Comparison of ENCODE assay signal across 8 cellular contexts in genomic region chr5:71587709-71588532, GRCh38. TPM values are rescaled to one million over a fixed set of nuclear protein-coding genes. Genes with fewer than 3 reads are reported as not detected.
A peak's percentile ranks its signal among the peaks of the same experiment; 100 is the strongest.
DNase-seq lines count a peak whose midpoint lies in the region; ATAC-seq and TF ChIP-seq lines count a peak whose summit lies in the region.

No MANE protein-coding gene starts in this region.

- peaks cover 29% of the 10 kb centered on the region for H3K4me1 Mint-ChIP-seq in brain

- H3K9me3 Mint-ChIP-seq in brain, result no peaks in the 10 kb centered on the region

- peak overlapping the region; percentile 88 to 93 for H3K27ac ChIP-seq in lung (ENCODE audit: low read depth in 1 of 2, low read length in 1 of 2)
- peak overlapping the region; percentile 86 to 92 (median 89) for H3K27ac ChIP-seq in transverse colon

- TF ChIP-seq EP300 in transverse colon (IDR thresholded peaks at IDR 0.05; ENCODE audit: low read depth), result no peak

- peak; percentile 33 for DNase-seq in GM10248 (ENCODE audit: extremely low spot score)
- no peak for DNase-seq in lung (ENCODE audit: low spot score)
- DNase-seq in transverse colon, result no peak
- no peak for DNase-seq in NCI-H2029 (lab: John Stamatoyannopoulos, UW)
- no peak for DNase-seq in NCI-H2196 treated with DMSO at 0.1 percent for 48 hours (lab: John Stamatoyannopoulos, UW; ENCODE audit: unreplicated experiment)

- H2AFZ ChIP-seq in Loucy (ENCODE audit: low read length), result peak overlapping the region; percentile 49

- POLR2A ChIA-PET in GM10248 (lab: Yijun Ruan, JAX), result interaction anchor here (1.4 kb wide), 1 partner anchor 13 kb away, joined by 6 read pairs; no protein-coding TSS in a partner anchor

- peaks cover 20% of the 10 kb centered on the region for H4K20me1 ChIP-seq in Loucy (ENCODE audit: insufficient read depth, low read length, poor library complexity, severe bottlenecking)

- H3K27me3 ChIP-seq in Loucy (ENCODE audit: insufficient read depth, low read length, poor library complexity, severe bottlenecking) (no peaks in the 10 kb centered on the region), lung (ENCODE audit: control insufficient read depth, insufficient read depth) (no peaks in the 10 kb centered on the region), transverse colon (no peaks in the 10 kb centered on the region)

- intact Hi-C loops in transverse colon (cut with DNase I; ENCODE audit: low total_unique reads), result no loop called here

- TF ChIP-seq CTCF in GM10248 (IDR thresholded peaks at IDR 0.05; ENCODE audit: control extremely low read depth, extremely low read depth, low read depth, missing control alignments) (peak; percentile 23), Loucy (conservative IDR thresholded peaks at IDR 0.05; ENCODE audit: low read length) (0 out of 2 replicates have a peak, but pooled peaks have one; percentile 10), brain (conservative IDR thresholded peaks at IDR 0.05) (no peak), lung (IDR thresholded peaks at IDR 0.05; ENCODE audit: control extremely low read depth, extremely low read depth) (no peak), transverse colon (IDR thresholded peaks at IDR 0.05) (no peak)

- no peaks in the 10 kb centered on the region for H3K36me3 Mint-ChIP-seq in brain

- H3K4me1 ChIP-seq in Loucy (ENCODE audit: insufficient read depth, low read length, poor library complexity, severe bottlenecking), result peaks cover 36% of the 10 kb centered on the region
- H3K4me1 ChIP-seq in lung (ENCODE audit: control insufficient read depth in 2 of 2, insufficient read depth in 2 of 2, low read length in 2 of 2), result peaks cover 2 to 17% of the 10 kb centered on the region in 2 donors
- peaks cover 5 to 21% (median 14%) of the 10 kb centered on the region in 4 donors for H3K4me1 ChIP-seq in transverse colon

- CTCF ChIA-PET in GM10248 (lab: Yijun Ruan, JAX), result interaction anchor here (1.1 to 7.1 kb wide), 4 partner anchors 10 to 721 kb away, joined by 3 to 72 read pairs (median 4); no protein-coding TSS in a partner anchor

- no peaks in the 10 kb centered on the region for H3K9me2 ChIP-seq in Loucy (replicated peaks; ENCODE audit: low read depth, low read length)

- no peaks in the 10 kb centered on the region for H3K36me3 ChIP-seq in Loucy (ENCODE audit: insufficient read depth, low read length)
- H3K36me3 ChIP-seq in lung (ENCODE audit: control insufficient read depth in 2 of 2, insufficient read depth in 2 of 2, low read length in 2 of 2), result no peaks in the 10 kb centered on the region
- no peaks in the 10 kb centered on the region for H3K36me3 ChIP-seq in transverse colon

- TF ChIP-seq POLR2A in transverse colon (IDR thresholded peaks at IDR 0.05), result no peak

- H3K4me3 Mint-ChIP-seq in brain, result peak overlapping the region; percentile 90 to 99 (median 92)

- H3K4me3 ChIP-seq in Loucy (ENCODE audit: low read length, poor library complexity, severe bottlenecking) (peak overlapping the region; percentile 82), lung (peak overlapping the region; percentile 88), transverse colon (peak overlapping the region; percentile 68 to 84 (median 76))

- peaks cover 8% of the 10 kb centered on the region for H3K27me3 Mint-ChIP-seq in brain

- H3K9me3 ChIP-seq in Loucy (ENCODE audit: insufficient read depth, low read depth, low read length) (no peaks in the 10 kb centered on the region), lung (ENCODE audit: control insufficient read depth in 2 of 2, insufficient read depth in 1 of 2, low read length in 1 of 2) (no peaks in the 10 kb centered on the region), transverse colon (no peaks in the 10 kb centered on the region)

- ATAC-seq in GM21576 (IDR thresholded peaks at IDR 0.05; ENCODE audit: unreplicated experiment) (peak; percentile 6), lung (ENCODE audit: insufficient read depth, low FRiP score) (no peak)

- in situ Hi-C loops in transverse colon (cut with MboI; ENCODE audit: low pct_ligation_motif_present in 1 of 4, low pct_unique_long_range_greater_than_20kb in 1 of 4, low sequenced_read_pairs in 3 of 4), result no loop called here

- peak overlapping the region; percentile 84 for H3K9ac ChIP-seq in Loucy (ENCODE audit: low read depth, low read length, poor library complexity, severe bottlenecking)

- peak overlapping the region; percentile 83 for H3K4me2 ChIP-seq in Loucy (ENCODE audit: low read depth, low read length, poor library complexity, severe bottlenecking)

- H3K27ac Mint-ChIP-seq in brain, result peak overlapping the region; percentile 59 to 92 (median 84)

- peaks cover 55% of the 10 kb centered on the region for H3K79me2 ChIP-seq in Loucy (ENCODE audit: insufficient read depth, low read length)

- 65 to 71% methylated on average over 19 of the region's 19 CpGs for WGBS in lung, 2 donors
- 63 to 91% methylated on average over 3 to 19 of the region's 19 CpGs for WGBS in transverse colon (ENCODE audit: low coverage in 1 of 2), 2 donors

- H3F3A ChIP-seq in Loucy (ENCODE audit: low read depth), result no peaks in the 10 kb centered on the region

RNA-seq across cellular contexts. Expression of gene MCCC2, which starts 0.8 kb away (rescaled TPM):
- 19.3 TPM for polyA plus RNA-seq in brain (ENCODE audit: insufficient read depth, low read depth, low replicate concordance)
- 10 to 100 TPM; 37.2 to 46.2 TPM for total RNA-seq in lung
- 10 to 100 TPM; 20.0 to 28.0 TPM for polyA plus RNA-seq in lung
- total RNA-seq in transverse colon, result 10 to 100 TPM; 23.2 to 61.5 (median 43.9) TPM

Comparison
In these comparisons a context has a peak if more than half of its experiments do, and no peak if none do; other contexts are left out.
1. CTCF ChIP-seq: peak in GM10248 (single experiment) and Loucy (single experiment); none in brain (0 of 2), lung (single experiment) and transverse colon (0 of 5).
2. Peak in every context shown above with its lines, with median percentiles within 50 percentile points of each other: H3K4me3 ChIP-seq.